Comparison of ENCODE assay signal across 10 cellular contexts in the genomic region with DNA sequence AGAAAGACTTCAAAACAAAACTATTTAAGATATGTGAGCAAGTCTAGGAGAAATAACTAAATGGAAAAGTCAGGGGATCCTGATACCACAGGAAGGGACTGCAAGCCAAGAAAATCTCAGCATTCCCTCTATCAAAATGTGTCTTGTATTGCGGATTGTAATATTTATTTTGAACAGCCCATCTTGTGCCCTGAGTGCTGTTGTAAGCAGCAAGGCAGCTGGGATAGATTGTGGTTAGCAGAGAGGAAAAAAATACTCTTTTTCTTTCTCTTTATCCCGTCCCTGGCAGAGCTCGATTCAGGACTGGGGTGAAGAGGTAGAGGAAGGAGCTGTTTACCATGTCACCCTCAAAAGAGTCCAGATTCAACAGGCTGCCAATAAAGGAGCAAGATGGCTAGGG.
DNase-seq lines count a peak whose midpoint lies in the region; ATAC-seq and TF ChIP-seq lines count a peak whose summit lies in the region.
"Had no signal": no experiment of that assay in that cellular context is flagged by ENCODE, and none has a peak within 500 bp of the region (broad histone marks: within the 10 kb centered on the region; RNA-seq: fewer than 3 reads in every experiment).

No MANE protein-coding gene starts in this region.

- TF ChIP-seq CTCF in foreskin fibroblast (IDR thresholded peaks at IDR 0.05; ENCODE audit: low read depth, low read length) (no peak), retinal pigment epithelial cell (conservative IDR thresholded peaks at IDR 0.05; ENCODE audit: low read depth, low read length) (no peak)

- H3K4me3 ChIP-seq in foreskin fibroblast (ENCODE audit: low read depth in 1 of 2, low read length in 2 of 2) (peak overlapping the region; percentile 55 to 90), retinal pigment epithelial cell (ENCODE audit: low read length) (peak overlapping the region; percentile 90)

- peak; percentile 17 for DNase-seq in ELR (ENCODE audit: low read depth)
- peak; percentile 57 for DNase-seq in RPMI8226
- DNase-seq in foreskin fibroblast, result peak in 1 of 2 donors; percentile 52
- no peak for DNase-seq in retinal pigment epithelial cell (ENCODE audit: low read depth)
- no peak for DNase-seq in effector CD4-positive, alpha-beta T cell
- DNase-seq in NOMO-1 treated with DMSO at 0.1 percent for 48 hours (lab: John Stamatoyannopoulos, UW; ENCODE audit: unreplicated experiment), result no peak
- no peak for DNase-seq in activated CD8-positive, alpha-beta memory T cell treated with anti-CD3 and anti-CD28 coated beads, Interleukin-2, amount 50 U/mL, for 48 hours
- DNase-seq: NCI-H1436 treated with DMSO at 0.1 percent for 48 hours; stimulated activated CD4-positive, alpha-beta T cell treated with anti-CD3 and anti-CD28 coated beads, Interleukin-12 subunit alpha, Interleukin-12 subunit beta, amount 100 ng/mL, for 4 hours had no signal

- no peak for ATAC-seq in GM18517 (IDR thresholded peaks at IDR 0.05; ENCODE audit: unreplicated experiment)

Comparison
In these comparisons a context has a peak if more than half of its experiments do, and no peak if none do; other contexts are left out.
1. DNase-seq: peak in ELR (single experiment) and RPMI8226 (single experiment); none in retinal pigment epithelial cell (single experiment), effector CD4-positive, alpha-beta T cell (single experiment), NOMO-1 treated with DMSO at 0.1 percent for 48 hours (single experiment) and activated CD8-positive, alpha-beta memory T cell treated with anti-CD3 and anti-CD28 coated beads, Interleukin-2, amount 50 U/mL, for 48 hours (single experiment).